ENCODE assay signal across 27 cellular contexts in genomic region chr4:173930329-173930967, GRCh38.
DNase-seq lines count a peak whose midpoint lies in the region; ATAC-seq and TF ChIP-seq lines count a peak whose summit lies in the region.
"Had no signal": no experiment of that assay in that cellular context is flagged by ENCODE, and none has a peak within 500 bp of the region (broad histone marks: within the 10 kb centered on the region; RNA-seq: fewer than 3 reads in every experiment).

No MANE protein-coding gene starts in this region.

- no peak overlapping the region for H3K27ac Mint-ChIP-seq in activated T-cell treated with anti-CD3 and anti-CD28 coated beads, Interleukin-2, amount 50 U/mL, for 24 hours
- no peak overlapping the region for H3K27ac Mint-ChIP-seq in CD8-positive, alpha-beta memory T cell
- H3K27ac Mint-ChIP-seq: activated CD4-positive, alpha-beta T cell treated with anti-CD3 and anti-CD28 coated beads for 36 hours; activated naive CD8-positive, alpha-beta T cell treated with anti-CD3 and anti-CD28 coated beads, Interleukin-2, amount 50 U/mL, for 24 hours; IgD-negative memory B cell; memory B cell had no signal

- no peak for ATAC-seq in HG03196 (IDR thresholded peaks at IDR 0.05; ENCODE audit: unreplicated experiment)
- ATAC-seq: activated CD4-positive, alpha-beta T cell treated with anti-CD3 and anti-CD28 coated beads for 36 hours; activated naive CD8-positive, alpha-beta T cell treated with anti-CD3 and anti-CD28 coated beads, Interleukin-2, amount 50 U/mL, for 24 hours; HCT116; left colon had no signal

- TF ChIP-seq POLR2A in esophagus muscularis mucosa (IDR thresholded peaks at IDR 0.05; ENCODE audit: low read depth), result no peak

- H3K9me3 ChIP-seq in esophagus muscularis mucosa (no peaks in the 10 kb centered on the region), stomach smooth muscle (ENCODE audit: control insufficient read depth in 2 of 2, low read length in 2 of 2) (no peaks in the 10 kb centered on the region)
- no peaks in the 10 kb centered on the region for H3K9me3 ChIP-seq in CD8-positive, alpha-beta memory T cell (ENCODE audit: low read length)
- H3K9me3 ChIP-seq: neutrophil, suprapubic skin, vagina had no signal

- H3K4me1 ChIP-seq in esophagus muscularis mucosa (peaks cover 0 to 51% (median 38%) of the 10 kb centered on the region in 4 donors), stomach smooth muscle (ENCODE audit: control insufficient read depth, insufficient read depth, low read length) (peaks cover 14% of the 10 kb centered on the region)
- no peaks in the 10 kb centered on the region for H3K4me1 ChIP-seq in CD8-positive, alpha-beta memory T cell (ENCODE audit: insufficient read depth, low read length)
- H3K4me1 ChIP-seq: suprapubic skin, vagina had no signal

- WGBS in esophagus muscularis mucosa, result 82% methylated on average over 8 of the region's 8 CpGs

- no peak overlapping the region for H3K4me3 Mint-ChIP-seq in activated T-cell treated with anti-CD3 and anti-CD28 coated beads, Interleukin-2, amount 50 U/mL, for 24 hours
- H3K4me3 Mint-ChIP-seq in CD8-positive, alpha-beta memory T cell, result no peak overlapping the region
- H3K4me3 Mint-ChIP-seq: activated CD4-positive, alpha-beta T cell treated with anti-CD3 and anti-CD28 coated beads for 36 hours; activated naive CD8-positive, alpha-beta T cell treated with anti-CD3 and anti-CD28 coated beads, Interleukin-2, amount 50 U/mL, for 24 hours; IgD-negative memory B cell; memory B cell had no signal

- no peaks in the 10 kb centered on the region for H3K27me3 ChIP-seq in esophagus muscularis mucosa
- H3K27me3 ChIP-seq in stomach smooth muscle (ENCODE audit: control insufficient read depth in 1 of 2, insufficient read depth in 2 of 2, low read length in 2 of 2), result no peaks in the 10 kb centered on the region
- H3K27me3 ChIP-seq in CD8-positive, alpha-beta memory T cell (ENCODE audit: insufficient read depth, low read length, poor library complexity, severe bottlenecking), result no peaks in the 10 kb centered on the region
- H3K27me3 ChIP-seq: neutrophil, suprapubic skin, vagina had no signal

- CTCF ChIA-PET in CD8-positive, alpha-beta memory T cell (lab: Charles Lee), result no interaction called here

- DNase-seq in NCI-H1105 treated with DMSO at 0.1 percent for 48 hours (lab: John Stamatoyannopoulos, UW), result peak; percentile 82
- peak; percentile 27 for DNase-seq in NCI-H774 (lab: John Stamatoyannopoulos, UW)
- no peak for DNase-seq in esophagus muscularis mucosa (ENCODE audit: extremely low spot score)
- no peak for DNase-seq in activated T-cell treated with anti-CD3 and anti-CD28 coated beads, Interleukin-2, amount 50 U/mL, for 24 hours
- DNase-seq in CD8-positive, alpha-beta memory T cell, result no peak
- DNase-seq: activated CD4-positive, alpha-beta T cell treated with anti-CD3 and anti-CD28 coated beads for 36 hours; activated gamma-delta T cell treated with Interleukin-2 at 50 U/mL for 16 hours; activated naive CD8-positive, alpha-beta T cell treated with anti-CD3 and anti-CD28 coated beads, Interleukin-2, amount 50 U/mL, for 24 hours; activated T-cell treated with anti-CD3 and anti-CD28 coated beads, Interleukin-2, amount 50 U/mL, for 1 hour; cerebellar nuclear complex; DMS 273 treated with DMSO at 0.1 percent for 48 hours; left colon; NCI-H1092; NCI-H526 treated with DMSO at 0.1 percent for 48 hours; PC-9; SIG-M5; small intestine; stimulated activated CD4-positive, alpha-beta T cell treated with anti-CD3 and anti-CD28 coated beads, Interleukin-2, amount 100 ng/mL, for 24 hours; T-helper 1 cell had no signal

- no peak overlapping the region for H3K4me3 ChIP-seq in esophagus muscularis mucosa
- H3K4me3 ChIP-seq in stomach smooth muscle (ENCODE audit: low read length in 2 of 2), result peak overlapping the region in 1 of 2 donors; percentile 17
- no peak overlapping the region for H3K4me3 ChIP-seq in CD8-positive, alpha-beta memory T cell (ENCODE audit: low read length)
- H3K4me3 ChIP-seq: PC-9, suprapubic skin, vagina had no signal

- TF ChIP-seq CTCF in esophagus muscularis mucosa (IDR thresholded peaks at IDR 0.05), result no peak

- no peaks in the 10 kb centered on the region for H3K4me1 Mint-ChIP-seq in activated T-cell treated with anti-CD3 and anti-CD28 coated beads, Interleukin-2, amount 50 U/mL, for 24 hours (ENCODE audit: low read depth)
- H3K4me1 Mint-ChIP-seq in CD8-positive, alpha-beta memory T cell, result no peaks in the 10 kb centered on the region
- H3K4me1 Mint-ChIP-seq: activated CD4-positive, alpha-beta T cell treated with anti-CD3 and anti-CD28 coated beads for 36 hours; activated naive CD8-positive, alpha-beta T cell treated with anti-CD3 and anti-CD28 coated beads, Interleukin-2, amount 50 U/mL, for 24 hours; IgD-negative memory B cell; memory B cell had no signal

- H3K27me3 Mint-ChIP-seq in activated T-cell treated with anti-CD3 and anti-CD28 coated beads, Interleukin-2, amount 50 U/mL, for 24 hours, result no peaks in the 10 kb centered on the region
- H3K27me3 Mint-ChIP-seq in CD8-positive, alpha-beta memory T cell, result no peaks in the 10 kb centered on the region
- H3K27me3 Mint-ChIP-seq: activated naive CD8-positive, alpha-beta T cell treated with anti-CD3 and anti-CD28 coated beads, Interleukin-2, amount 50 U/mL, for 24 hours; IgD-negative memory B cell; memory B cell had no signal

- intact Hi-C loops in esophagus muscularis mucosa (cut with DNase I), result loop anchor here (10.0 kb wide), 1 partner anchor 194 kb away; no protein-coding TSS in a partner anchor

- no peaks in the 10 kb centered on the region for H3K36me3 ChIP-seq in esophagus muscularis mucosa
- H3K36me3 ChIP-seq in stomach smooth muscle (ENCODE audit: control insufficient read depth in 2 of 2, insufficient read depth in 2 of 2, low read length in 2 of 2), result no peaks in the 10 kb centered on the region
- H3K36me3 ChIP-seq in CD8-positive, alpha-beta memory T cell (ENCODE audit: insufficient read depth, low read length), result no peaks in the 10 kb centered on the region
- H3K36me3 ChIP-seq: neutrophil, suprapubic skin, vagina had no signal

- H3K27ac ChIP-seq in esophagus muscularis mucosa (replicated peaks in 1 of 4) (peak overlapping the region; percentile 58 to 73 (median 68)), stomach smooth muscle (ENCODE audit: low read length) (peak overlapping the region; percentile 43)
- H3K27ac ChIP-seq in CD8-positive, alpha-beta memory T cell (ENCODE audit: low read depth, low read length), result no peak overlapping the region
- H3K27ac ChIP-seq: neutrophil, PC-9, suprapubic skin, vagina had no signal

- no peak for TF ChIP-seq EP300 in esophagus muscularis mucosa (IDR thresholded peaks at IDR 0.05)

- H3K36me3 Mint-ChIP-seq in activated T-cell treated with anti-CD3 and anti-CD28 coated beads, Interleukin-2, amount 50 U/mL, for 24 hours (ENCODE audit: low read depth), result no peaks in the 10 kb centered on the region
- H3K36me3 Mint-ChIP-seq in CD8-positive, alpha-beta memory T cell, result no peaks in the 10 kb centered on the region
- H3K36me3 Mint-ChIP-seq: IgD-negative memory B cell, memory B cell had no signal

- POLR2A ChIA-PET in CD8-positive, alpha-beta memory T cell (lab: Charles Lee), result no interaction called here

- no peak overlapping the region for H3K9ac ChIP-seq in stomach smooth muscle (ENCODE audit: low read length in 2 of 2)

- H3K9me3 Mint-ChIP-seq in activated T-cell treated with anti-CD3 and anti-CD28 coated beads, Interleukin-2, amount 50 U/mL, for 24 hours, result no peaks in the 10 kb centered on the region
- no peaks in the 10 kb centered on the region for H3K9me3 Mint-ChIP-seq in CD8-positive, alpha-beta memory T cell
- H3K9me3 Mint-ChIP-seq: activated naive CD8-positive, alpha-beta T cell treated with anti-CD3 and anti-CD28 coated beads, Interleukin-2, amount 50 U/mL, for 24 hours had no signal

Comparison
In these comparisons a context has a peak if more than half of its experiments do, and no peak if none do; other contexts are left out.
1. DNase-seq: peak in NCI-H1105 treated with DMSO at 0.1 percent for 48 hours (single experiment) and NCI-H774 (single experiment); none in esophagus muscularis mucosa (single experiment), activated T-cell treated with anti-CD3 and anti-CD28 coated beads, Interleukin-2, amount 50 U/mL, for 24 hours (single experiment) and CD8-positive, alpha-beta memory T cell (0 of 5).